Comparison of ENCODE assay signal across 8 cellular contexts in the genomic region with DNA sequence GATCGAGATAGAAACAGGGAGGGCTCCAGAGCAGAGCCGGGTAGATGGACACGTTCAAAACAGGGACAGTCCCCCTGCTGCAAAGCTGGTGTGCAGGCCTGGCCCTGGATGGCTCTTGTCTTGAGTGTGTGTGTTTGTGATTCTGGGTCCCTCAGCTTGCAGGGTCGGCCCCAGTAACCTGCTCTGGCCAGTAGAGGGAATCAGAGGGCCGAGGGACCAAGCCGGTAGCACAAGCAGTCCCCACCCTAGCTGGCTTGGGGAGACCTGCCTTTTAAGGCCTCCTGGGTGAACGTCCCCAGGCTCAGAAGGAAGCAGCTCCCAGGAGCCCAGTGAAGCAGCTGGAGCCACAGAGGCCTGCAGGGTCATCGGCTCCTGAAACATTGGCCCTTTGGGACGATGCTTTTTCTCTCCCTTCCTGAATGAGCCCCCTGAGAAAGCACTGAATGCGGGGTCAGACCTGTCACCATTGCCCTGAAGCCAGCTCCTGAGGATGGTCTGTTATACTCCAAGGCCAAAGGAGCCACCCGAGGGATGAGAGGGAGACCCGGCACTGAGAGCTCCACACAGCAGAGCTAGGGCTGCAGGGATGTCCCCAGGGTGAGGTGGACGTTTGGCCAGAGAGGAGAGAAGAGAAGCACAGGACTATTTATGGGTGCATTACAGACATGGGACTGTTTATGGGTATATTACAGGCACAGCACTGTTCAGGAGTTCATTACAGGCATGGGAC. TPM values are rescaled to one million over a fixed set of nuclear protein-coding genes. Genes with fewer than 3 reads are reported as not detected.
A peak's percentile ranks its signal among the peaks of the same experiment; 100 is the strongest.
DNase-seq lines count a peak whose midpoint lies in the region; ATAC-seq, FAIRE-seq and TF ChIP-seq lines count a peak whose summit lies in the region.

No MANE protein-coding gene starts in this region.

- no peak overlapping the region for H3K9ac ChIP-seq in kidney (ENCODE audit: low read length in 2 of 2)

- intact Hi-C loops in ascending aorta (cut with DNase I), result no loop called here
- intact Hi-C loops in kidney (cut with DNase I), result no loop called here
- intact Hi-C loops in sciatic nerve (cut with DNase I), result no loop called here

- H3K4me3 ChIP-seq in ascending aorta (no peak overlapping the region), kidney (ENCODE audit: low read length in 2 of 2) (no peak overlapping the region), suprapubic skin (no peak overlapping the region)

- peaks cover 0 to 11% of the 10 kb centered on the region in 2 donors for H3K4me1 ChIP-seq in ascending aorta
- peaks cover 4 to 5% of the 10 kb centered on the region in 2 donors for H3K4me1 ChIP-seq in kidney (ENCODE audit: control insufficient read depth in 1 of 2, insufficient read depth in 1 of 2, low read depth in 1 of 2, low read length in 2 of 2)
- H3K4me1 ChIP-seq in suprapubic skin, result peaks cover 31% of the 10 kb centered on the region

- H3K27me3 ChIP-seq in ascending aorta (no peaks in the 10 kb centered on the region), suprapubic skin (no peaks in the 10 kb centered on the region)

- 62% methylated on average over 13 of the region's 13 CpGs for WGBS in suprapubic skin

- FAIRE-seq in kidney (lab: Jason Lieb, UNC), result no peak

- H3K36me3 ChIP-seq in ascending aorta (no peaks in the 10 kb centered on the region), kidney (ENCODE audit: control insufficient read depth in 1 of 2, insufficient read depth in 2 of 2, low read length in 2 of 2) (no peaks in the 10 kb centered on the region), suprapubic skin (no peaks in the 10 kb centered on the region)

- TF ChIP-seq CTCF in ascending aorta (IDR thresholded peaks at IDR 0.05) (peak; percentile 28 to 51 (median 47)), kidney (IDR thresholded peaks at IDR 0.05; ENCODE audit: borderline replicate concordance, extremely low read depth, insufficient read depth) (peak; percentile 10), suprapubic skin (IDR thresholded peaks at IDR 0.05) (peak; percentile 36 to 54)

- TF ChIP-seq POLR2A in suprapubic skin (IDR thresholded peaks at IDR 0.05), result no peak

- H3K27ac ChIP-seq in ascending aorta (no peak overlapping the region), kidney (ENCODE audit: low read depth in 2 of 2, low read length in 2 of 2) (no peak overlapping the region), suprapubic skin (no peak overlapping the region)

- DNase-seq in 8988T, result peak; percentile 86
- peak; percentile 86 for DNase-seq in ELR (ENCODE audit: low read depth)
- peak; percentile 66 for DNase-seq in NCI-H82 (lab: John Stamatoyannopoulos, UW)
- no peak for DNase-seq in ascending aorta (ENCODE audit: low spot score in 2 of 2)
- no peak for DNase-seq in kidney
- DNase-seq in suprapubic skin (ENCODE audit: low spot score in 2 of 2), result peak in 1 of 2 donors; percentile 72
- no peak for DNase-seq in sciatic nerve (ENCODE audit: low spot score)
- no peak for DNase-seq in ureter (ENCODE audit: low spot score)

- H3K9me3 ChIP-seq in ascending aorta (no peaks in the 10 kb centered on the region), kidney (ENCODE audit: control insufficient read depth in 1 of 2, low read length in 2 of 2) (no peaks in the 10 kb centered on the region), suprapubic skin (no peaks in the 10 kb centered on the region)

- TF ChIP-seq EP300 in suprapubic skin (IDR thresholded peaks at IDR 0.05), result no peak

- no peak for ATAC-seq in sciatic nerve

RNA-seq across cellular contexts. Expression of a gene that starts 15.4 kb away (rescaled TPM):
- total RNA-seq in ascending aorta (91.0 TPM), kidney (9.6 TPM), suprapubic skin (10 to 100 TPM in 3 of 4 donors, 1 to 10 TPM in 1; 8.8 to 41.1 (median 24.4) TPM), sciatic nerve (25.5 TPM), ureter (236 TPM)
- 4.6 TPM for polyA plus RNA-seq in kidney (ENCODE audit: insufficient read depth, low read depth, low replicate concordance)

RNA-seq across cellular contexts. Expression of a gene that starts 57.7 kb away (rescaled TPM):
- total RNA-seq in ascending aorta (156 TPM), kidney (59.5 TPM), suprapubic skin (10 to 100 TPM; 50.1 to 79.2 (median 66.3) TPM), sciatic nerve (198 TPM), ureter (197 TPM)
- 3.8 TPM for polyA plus RNA-seq in kidney (ENCODE audit: insufficient read depth, low read depth, low replicate concordance)

Comparison
In these comparisons a context has a peak if more than half of its experiments do, and no peak if none do; other contexts are left out.
1. DNase-seq: peak in 8988T (single experiment), ELR (single experiment) and NCI-H82 (single experiment); none in ascending aorta (0 of 2), kidney (single experiment), sciatic nerve (single experiment) and ureter (single experiment).
2. Peak in every context shown above with its lines, with median percentiles within 50 percentile points of each other: CTCF ChIP-seq.